15 cellular contexts compared by ENCODE assay signal in genomic region chr3:159853506-159853864, GRCh38. TPM values are rescaled to one million over a fixed set of nuclear protein-coding genes. Genes with fewer than 3 reads are reported as not detected.
DNase-seq lines count a peak whose midpoint lies in the region; TF ChIP-seq lines count a peak whose summit lies in the region.
"Had no signal": no experiment of that assay in that cellular context is flagged by ENCODE, and none has a peak within 500 bp of the region (broad histone marks: within the 10 kb centered on the region; RNA-seq: fewer than 3 reads in every experiment).

No MANE protein-coding gene starts in this region.

- H3K9me3 ChIP-seq in HUES64 (ENCODE audit: insufficient read depth, low read depth, low read length) = no peaks in the 10 kb centered on the region
- no peaks in the 10 kb centered on the region for H3K9me3 ChIP-seq in effector memory CD4-positive, alpha-beta T cell (ENCODE audit: control insufficient read depth, low read length)

- no peak for DNase-seq in caudate nucleus (lab: John Stamatoyannopoulos, UW)
- DNase-seq in mesothelial cell of epicardium (ENCODE audit: low spot score in 2 of 2, unreplicated experiment in 2 of 2) = no peak
- no peak for DNase-seq in effector memory CD4-positive, alpha-beta T cell
- DNase-seq in activated naive CD4-positive, alpha-beta T cell (lab: John Stamatoyannopoulos, UW) = no peak
- no peak for DNase-seq in C1 segment of cervical spinal cord (lab: John Stamatoyannopoulos, UW)
- DNase-seq in G401 (ENCODE audit: low spot score) = no peak
- DNase-seq: activated CD4-positive, alpha-beta memory T cell treated with anti-CD3 and anti-CD28 coated beads for 36 hours; activated effector memory CD4-positive, alpha-beta T cell treated with Interleukin-2 at 50 U/mL for 16 hours; CD8-positive, alpha-beta memory T cell; erythroblast; naive thymus-derived CD4-positive, alpha-beta T cell; NCI-H2227 treated with DMSO at 0.1 percent for 48 hours; stimulated activated CD8-positive, alpha-beta memory T cell treated with anti-CD3 and anti-CD28 coated beads, Interleukin-4, amount 100 ng/mL, for 48 hours had no signal

- H3K27me3 Mint-ChIP-seq in mesothelial cell of epicardium (ENCODE audit: low read depth) = no peaks in the 10 kb centered on the region

- peaks cover 51% of the 10 kb centered on the region for H3K4me1 ChIP-seq in HUES64 (ENCODE audit: insufficient read depth, low read length)
- H3K4me1 ChIP-seq in effector memory CD4-positive, alpha-beta T cell (ENCODE audit: control insufficient read depth, insufficient read depth, low read length, poor library complexity, severe bottlenecking) = no peaks in the 10 kb centered on the region

- H3K9ac ChIP-seq in HUES64 (ENCODE audit: low read depth, low read length) = no peak overlapping the region; the same call in 1 of the 2 replicates

- in situ Hi-C loops in G401 (cut with HindIII; ENCODE audit: low sequenced_read_pairs) = no loop called here

- H3K27ac Mint-ChIP-seq in mesothelial cell of epicardium = peak overlapping the region; percentile 96
- H3K27ac Mint-ChIP-seq: activated CD4-positive, alpha-beta memory T cell treated with anti-CD3 and anti-CD28 coated beads for 36 hours; CD8-positive, alpha-beta memory T cell; naive thymus-derived CD4-positive, alpha-beta T cell had no signal

- H3K4me3 Mint-ChIP-seq in mesothelial cell of epicardium = no peak overlapping the region
- H3K4me3 Mint-ChIP-seq: activated CD4-positive, alpha-beta memory T cell treated with anti-CD3 and anti-CD28 coated beads for 36 hours; CD8-positive, alpha-beta memory T cell; naive thymus-derived CD4-positive, alpha-beta T cell had no signal

- H3K36me3 Mint-ChIP-seq in mesothelial cell of epicardium = no peaks in the 10 kb centered on the region
- H3K36me3 Mint-ChIP-seq: activated CD4-positive, alpha-beta memory T cell treated with anti-CD3 and anti-CD28 coated beads for 36 hours; CD8-positive, alpha-beta memory T cell; naive thymus-derived CD4-positive, alpha-beta T cell had no signal

- H3K36me3 ChIP-seq in HUES64 (ENCODE audit: insufficient read depth, low read length) = no peaks in the 10 kb centered on the region
- H3K36me3 ChIP-seq in effector memory CD4-positive, alpha-beta T cell (ENCODE audit: control insufficient read depth, insufficient read depth, low read length) = no peaks in the 10 kb centered on the region

- no peaks in the 10 kb centered on the region for H3K27me3 ChIP-seq in HUES64 (ENCODE audit: insufficient read depth, low read length)
- no peaks in the 10 kb centered on the region for H3K27me3 ChIP-seq in effector memory CD4-positive, alpha-beta T cell (replicated peaks; ENCODE audit: control insufficient read depth, insufficient read depth, low read length, poor library complexity, severe bottlenecking)

- TF ChIP-seq CTCF in mesothelial cell of epicardium (IDR thresholded peaks at IDR 0.05; ENCODE audit: unreplicated experiment) = no peak

- no peaks in the 10 kb centered on the region for H3K9me3 Mint-ChIP-seq in mesothelial cell of epicardium
- H3K9me3 Mint-ChIP-seq: activated CD4-positive, alpha-beta memory T cell treated with anti-CD3 and anti-CD28 coated beads for 36 hours; CD8-positive, alpha-beta memory T cell had no signal

- H3K27ac ChIP-seq in HUES64 (ENCODE audit: low read depth, low read length) (0 out of 2 replicates have a peak overlapping the region, but pooled peaks have one; percentile 4), caudate nucleus (ENCODE audit: low read depth, low read length) (peak overlapping the region; percentile 96), temporal lobe (ENCODE audit: low read depth, low read length) (peak overlapping the region; percentile 96)
- no peak overlapping the region for H3K27ac ChIP-seq in effector memory CD4-positive, alpha-beta T cell (ENCODE audit: insufficient read depth, low read length, poor library complexity, severe bottlenecking)

- H3K4me1 Mint-ChIP-seq in mesothelial cell of epicardium = peaks cover 61% of the 10 kb centered on the region
- H3K4me1 Mint-ChIP-seq: CD8-positive, alpha-beta memory T cell had no signal

- no peak overlapping the region; the same call in 1 of the 2 replicates for H3K4me3 ChIP-seq in HUES64 (ENCODE audit: low read length)
- H3K4me3 ChIP-seq in effector memory CD4-positive, alpha-beta T cell (ENCODE audit: insufficient read depth, low read depth, low read length, poor library complexity, severe bottlenecking) = no peak overlapping the region

RNA-seq across cellular contexts. Expression of gene SCHIP1, which starts 13.8 kb away (rescaled TPM):
- 6.3 TPM for polyA plus RNA-seq in HUES64 (2013, experiment 1 of 2)
- polyA plus RNA-seq in HUES64 (2013, experiment 2 of 2) = 9.3 TPM
- 9.2 to 10.6 TPM (median 9.8 TPM) in 3 replicates for total RNA-seq in mesothelial cell of epicardium
- total RNA-seq in temporal lobe = 34.7 TPM
- total RNA-seq in G401 (2014; rRNA removed; shearing (Covaris generic)) = 0.25 and 5.0 TPM in 2 replicates
- total RNA-seq: CD8-positive, alpha-beta memory T cell; naive thymus-derived CD4-positive, alpha-beta T cell had no signal
- polyA plus RNA-seq: CD8-positive, alpha-beta memory T cell; naive thymus-derived CD4-positive, alpha-beta T cell had no signal
